Comparison of ENCODE assay signal across 32 cellular contexts in genomic region chr20:48094196-48094749, GRCh38.
"Had no signal": no experiment of that assay in that cellular context is flagged by ENCODE, and none has a peak within 500 bp of the region (broad histone marks: within the 10 kb centered on the region; RNA-seq: fewer than 3 reads in every experiment).

No MANE protein-coding gene starts in this region.

- FAIRE-seq: bronchial epithelial cell, TTC549 had no signal

- H3K4me1 ChIP-seq: ascending aorta had no signal

- H3K4me3 ChIP-seq: ascending aorta, cardiac muscle cell had no signal

- H3K36me3 ChIP-seq: ascending aorta, cardiac muscle cell, WERI-Rb-1 had no signal

- H3K27ac ChIP-seq: ascending aorta, cardiac muscle cell, WERI-Rb-1 had no signal

- H3K9me3 ChIP-seq: ascending aorta had no signal

- H3K27me3 ChIP-seq: ascending aorta, cardiac muscle cell had no signal

- DNase-seq: activated CD4-positive, alpha-beta memory T cell treated with anti-CD3 and anti-CD28 coated beads, Interleukin-2, amount 10 ng/mL, durations not matched to agents 7 days and 5 days; activated CD4-positive, alpha-beta T cell treated with anti-CD3 and anti-CD28 coated beads for 1 hour; activated CD4-positive, alpha-beta T cell treated with anti-CD3 and anti-CD28 coated beads for 36 hours; activated CD4-positive, alpha-beta T cell treated with anti-CD3 and anti-CD28 coated beads for 48 hours; activated CD4-positive, alpha-beta T cell treated with anti-CD3 and anti-CD28 coated beads, Interleukin-2, amount 10 ng/mL, durations not matched to agents 7 days and 5 days; activated CD4-positive, alpha-beta T cell treated with anti-CD3 and anti-CD28 coated beads, Interleukin-2, amount 50 U/mL, for 48 hours; activated CD4-positive, CD25-positive, alpha-beta regulatory T cell; activated CD8-positive, alpha-beta memory T cell treated with anti-CD3 and anti-CD28 coated beads for 24 hours; activated CD8-positive, alpha-beta memory T cell treated with anti-CD3 and anti-CD28 coated beads, Interleukin-2, amount 10 ng/mL, durations not matched to agents 7 days and 5 days; activated CD8-positive, alpha-beta memory T cell treated with anti-CD3 and anti-CD28 coated beads, Interleukin-2, amount 50 U/mL, for 48 hours; activated CD8-positive, alpha-beta T cell treated with anti-CD3 and anti-CD28 coated beads, Interleukin-2, amount 10 ng/mL, durations not matched to agents 7 days and 5 days; activated effector memory CD4-positive, alpha-beta T cell treated with Interleukin-2 at 50 U/mL for 16 hours; activated gamma-delta T cell; activated naive CD4-positive, alpha-beta T cell treated with anti-CD3 and anti-CD28 coated beads, Interleukin-2, amount 10 ng/mL, durations not matched to agents 7 days and 5 days; activated naive CD4-positive, alpha-beta T cell treated with Interleukin-2 at 50 U/mL for 16 hours; activated naive CD8-positive, alpha-beta T cell treated with anti-CD3 and anti-CD28 coated beads, Interleukin-2, amount 10 ng/mL, durations not matched to agents 7 days and 5 days; activated naive CD8-positive, alpha-beta T cell treated with anti-CD3 and anti-CD28 coated beads, Interleukin-2, amount 50 U/mL, for 24 hours; activated T-cell treated with anti-CD3 and anti-CD28 coated beads, Interleukin-2, amount 50 U/mL, for 24 hours; activated T-cell treated with anti-CD3 and anti-CD28 coated beads, Interleukin-2, amount 50 U/mL, for 48 hours; amygdala; anterior cingulate cortex; caudate nucleus; cerebellar nuclear complex; T-helper 2 cell; T-helper 9 cell; WERI-Rb-1 had no signal

- ATAC-seq: activated CD4-positive, alpha-beta T cell treated with anti-CD3 and anti-CD28 coated beads for 36 hours; activated CD4-positive, CD25-positive, alpha-beta regulatory T cell treated with anti-CD3 and anti-CD28 coated beads, Interleukin-2, amount 50 U/mL, for 24 hours; activated CD8-positive, alpha-beta memory T cell treated with anti-CD3 and anti-CD28 coated beads, Interleukin-2, amount 10 ng/mL, durations not matched to agents 7 days and 5 days; activated CD8-positive, alpha-beta T cell treated with anti-CD3 and anti-CD28 coated beads, Interleukin-2, amount 10 ng/mL, durations not matched to agents 7 days and 5 days; activated naive CD8-positive, alpha-beta T cell treated with anti-CD3 and anti-CD28 coated beads, Interleukin-2, amount 50 U/mL, for 24 hours; WTC11 had no signal
